In genomic region chr10:122154034-122154732, GRCh38 we compare ENCODE assay signal across 12 cellular contexts.
DNase-seq lines count a peak whose midpoint lies in the region; ATAC-seq and TF ChIP-seq lines count a peak whose summit lies in the region.
"Had no signal": no experiment of that assay in that cellular context is flagged by ENCODE, and none has a peak within 500 bp of the region (broad histone marks: within the 10 kb centered on the region; RNA-seq: fewer than 3 reads in every experiment).

No MANE protein-coding gene starts in this region.

- H3K4me2 ChIP-seq in neuronal stem cell (ENCODE audit: insufficient read depth, low read length, poor library complexity, severe bottlenecking): no peak overlapping the region

- H3K36me3 Mint-ChIP-seq in MCF 10A (ENCODE audit: insufficient read depth, unreplicated experiment): peaks cover 98% of the 10 kb centered on the region
- peaks cover 10% of the 10 kb centered on the region for H3K36me3 Mint-ChIP-seq in endothelial cell (ENCODE audit: low read depth, unreplicated experiment)

- H3K27me3 Mint-ChIP-seq in MCF 10A (ENCODE audit: insufficient read depth, unreplicated experiment) (no peaks in the 10 kb centered on the region), endothelial cell (ENCODE audit: unreplicated experiment) (peaks cover 13% of the 10 kb centered on the region)

- peaks cover 22% of the 10 kb centered on the region for H3K4me1 Mint-ChIP-seq in MCF 10A (ENCODE audit: insufficient read depth, unreplicated experiment)
- peaks cover 24% of the 10 kb centered on the region for H3K4me1 Mint-ChIP-seq in endothelial cell (ENCODE audit: unreplicated experiment)
- H3K4me1 Mint-ChIP-seq: activated CD4-positive, alpha-beta T cell treated with anti-CD3 and anti-CD28 coated beads for 36 hours had no signal

- H3K4me3 ChIP-seq in breast epithelium: peak overlapping the region in 2 of 3 donors; percentile 39 to 51
- H3K4me3 ChIP-seq in neuronal stem cell (ENCODE audit: low read length in 2 of 2): peak overlapping the region in 1 of 2 donors; percentile 43
- no peak overlapping the region for H3K4me3 ChIP-seq in upper lobe of right lung

- intact Hi-C loops in breast epithelium (cut with DNase I; ENCODE audit: low total_unique reads) (no loop called here), MCF 10A (cut with micrococcal nuclease) (no loop called here), upper lobe of right lung (cut with DNase I) (no loop called here)

- ATAC-seq in upper lobe of right lung (no peak), GM18907 (IDR thresholded peaks at IDR 0.05; ENCODE audit: unreplicated experiment) (no peak)
- ATAC-seq: activated CD4-positive, alpha-beta T cell treated with anti-CD3 and anti-CD28 coated beads for 36 hours; activated T-cell treated with anti-CD3 and anti-CD28 coated beads, Interleukin-2, amount 50 U/mL, for 72 hours had no signal

- POLR2A ChIA-PET in MCF 10A (lab: Yijun Ruan, JAX): interaction anchor here (0.9 kb wide), 1 partner anchor 19 kb away, joined by 3 read pairs; no protein-coding TSS in a partner anchor

- H3K18ac ChIP-seq in neuronal stem cell (ENCODE audit: low read length): peak overlapping the region; percentile 37

- H3K23ac ChIP-seq in neuronal stem cell (ENCODE audit: low read depth, low read length, poor library complexity): no peak overlapping the region

- no peaks in the 10 kb centered on the region for H3K36me3 ChIP-seq in breast epithelium
- peaks cover 2 to 8% of the 10 kb centered on the region in 2 donors for H3K36me3 ChIP-seq in neuronal stem cell (replicated peaks in 1 of 2; ENCODE audit: control insufficient read depth in 2 of 2, insufficient read depth in 2 of 2, low read length in 2 of 2)
- H3K36me3 ChIP-seq in upper lobe of right lung: peaks cover 4% of the 10 kb centered on the region

- no peak overlapping the region for H3K14ac ChIP-seq in neuronal stem cell (ENCODE audit: low read length)

- H2BK5ac ChIP-seq in neuronal stem cell (ENCODE audit: low read length): no peak overlapping the region

- no peaks in the 10 kb centered on the region for H3K79me1 ChIP-seq in neuronal stem cell (ENCODE audit: low read depth, low read length)

- no peak overlapping the region for H3K9ac ChIP-seq in neuronal stem cell (ENCODE audit: low read depth, low read length, poor library complexity)

- no peak overlapping the region for H3K27ac Mint-ChIP-seq in MCF 10A (ENCODE audit: low read depth, unreplicated experiment)
- H3K27ac Mint-ChIP-seq in endothelial cell (ENCODE audit: unreplicated experiment): peak overlapping the region; percentile 11
- H3K27ac Mint-ChIP-seq: activated CD4-positive, alpha-beta T cell treated with anti-CD3 and anti-CD28 coated beads for 36 hours; activated T-cell treated with anti-CD3 and anti-CD28 coated beads, Interleukin-2, amount 50 U/mL, for 72 hours had no signal

- H3K27me3 ChIP-seq in breast epithelium (no peaks in the 10 kb centered on the region), neuronal stem cell (ENCODE audit: control insufficient read depth in 3 of 3, insufficient read depth in 3 of 3, low read depth in 1 of 3, low read length in 3 of 3) (no peaks in the 10 kb centered on the region), upper lobe of right lung (no peaks in the 10 kb centered on the region)

- H2AK5ac ChIP-seq in neuronal stem cell (ENCODE audit: low read depth, low read length): peak overlapping the region; percentile 57

- BruUV-seq in MCF 10A (replicated peaks; lab: Mats Ljungman, UMichigan): no TSS peak

- TF ChIP-seq CTCF in breast epithelium (IDR thresholded peaks at IDR 0.05) (no peak), MCF 10A (IDR thresholded peaks at IDR 0.05; ENCODE audit: unreplicated experiment) (no peak), endothelial cell (IDR thresholded peaks at IDR 0.05; ENCODE audit: unreplicated experiment) (no peak), upper lobe of right lung (IDR thresholded peaks at IDR 0.05) (no peak)

- no peak overlapping the region for H2BK120ac ChIP-seq in neuronal stem cell (ENCODE audit: low read depth, low read length)

- DNase-seq in breast epithelium (ENCODE audit: low spot score in 2 of 2): no peak
- DNase-seq in MCF 10A (ENCODE audit: unreplicated experiment): no peak
- no peak for DNase-seq in endothelial cell (ENCODE audit: low spot score)
- no peak for DNase-seq in neuronal stem cell (ENCODE audit: low spot score)
- DNase-seq in upper lobe of right lung: peak; percentile 40
- no peak for DNase-seq in GF-D8 (lab: John Stamatoyannopoulos, UW)
- DNase-seq in stimulated activated CD4-positive, alpha-beta T cell treated with anti-CD3 and anti-CD28 coated beads, Interleukin-15, amount 100 ng/mL, for 24 hours: no peak
- DNase-seq: 8988T; activated CD4-positive, alpha-beta T cell treated with anti-CD3 and anti-CD28 coated beads for 36 hours; activated T-cell treated with anti-CD3 and anti-CD28 coated beads, Interleukin-2, amount 50 U/mL, for 72 hours; KG1 had no signal

- H3K4ac ChIP-seq in neuronal stem cell (ENCODE audit: low read length): no peak overlapping the region

- H4K91ac ChIP-seq in neuronal stem cell (ENCODE audit: low read depth, low read length, poor library complexity): no peak overlapping the region

- no peak overlapping the region for H2BK12ac ChIP-seq in neuronal stem cell (ENCODE audit: low read length)

- no peak overlapping the region for H2AFZ ChIP-seq in neuronal stem cell (ENCODE audit: low read length)

- TF ChIP-seq POLR2A in breast epithelium (IDR thresholded peaks at IDR 0.05): no peak

- no peaks in the 10 kb centered on the region for H3K4me1 ChIP-seq in breast epithelium
- H3K4me1 ChIP-seq in neuronal stem cell (ENCODE audit: control insufficient read depth in 2 of 2, insufficient read depth in 1 of 2, low read depth in 1 of 2, low read length in 2 of 2): peaks cover 23 to 28% of the 10 kb centered on the region in 2 donors
- H3K4me1 ChIP-seq in upper lobe of right lung: peaks cover 21% of the 10 kb centered on the region

- H3K4me3 Mint-ChIP-seq in MCF 10A (ENCODE audit: unreplicated experiment): no peak overlapping the region
- no peak overlapping the region for H3K4me3 Mint-ChIP-seq in endothelial cell (ENCODE audit: unreplicated experiment)
- H3K4me3 Mint-ChIP-seq: activated CD4-positive, alpha-beta T cell treated with anti-CD3 and anti-CD28 coated beads for 36 hours; activated T-cell treated with anti-CD3 and anti-CD28 coated beads, Interleukin-2, amount 50 U/mL, for 72 hours had no signal

- H3K9me3 Mint-ChIP-seq in MCF 10A (ENCODE audit: unreplicated experiment) (no peaks in the 10 kb centered on the region), endothelial cell (ENCODE audit: unreplicated experiment) (no peaks in the 10 kb centered on the region)
- H3K9me3 Mint-ChIP-seq: activated T-cell treated with anti-CD3 and anti-CD28 coated beads, Interleukin-2, amount 50 U/mL, for 72 hours had no signal

- WGBS in neuronal stem cell (ENCODE audit: extremely low coverage in 2 of 2, insufficient read length in 2 of 2, insufficient replicate concordance in 1 of 2), 2 donors: no CpG with 5 or more reads among the region's 11 CpGs

- H2BK15ac ChIP-seq in neuronal stem cell (ENCODE audit: low read length): no peak overlapping the region

- no peaks in the 10 kb centered on the region for H3K9me3 ChIP-seq in breast epithelium
- H3K9me3 ChIP-seq in neuronal stem cell (replicated peaks in 1 of 2; ENCODE audit: control insufficient read depth in 2 of 2, insufficient read depth in 1 of 2, low read depth in 1 of 2, low read length in 2 of 2): no peaks in the 10 kb centered on the region
- H3K9me3 ChIP-seq in upper lobe of right lung: no peaks in the 10 kb centered on the region

- peak overlapping the region; percentile 71 to 85 for H3K27ac ChIP-seq in breast epithelium
- H3K27ac ChIP-seq in neuronal stem cell (replicated peaks; ENCODE audit: low read length): no peak overlapping the region
- H3K27ac ChIP-seq in upper lobe of right lung: no peak overlapping the region

- no peak overlapping the region for H4K8ac ChIP-seq in neuronal stem cell (ENCODE audit: low read depth, low read length)

- CTCF ChIA-PET in MCF 10A (lab: Yijun Ruan, JAX): interaction anchor here (1.9 kb wide), 1 partner anchor 12 kb away, joined by 7 read pairs; no protein-coding TSS in a partner anchor

Comparison
In these comparisons a context has a peak if more than half of its experiments do, and no peak if none do; other contexts are left out.
1. H3K27ac ChIP-seq: peak in breast epithelium (2 of 2); none in neuronal stem cell (single experiment) and upper lobe of right lung (single experiment).